In the genomic region with DNA sequence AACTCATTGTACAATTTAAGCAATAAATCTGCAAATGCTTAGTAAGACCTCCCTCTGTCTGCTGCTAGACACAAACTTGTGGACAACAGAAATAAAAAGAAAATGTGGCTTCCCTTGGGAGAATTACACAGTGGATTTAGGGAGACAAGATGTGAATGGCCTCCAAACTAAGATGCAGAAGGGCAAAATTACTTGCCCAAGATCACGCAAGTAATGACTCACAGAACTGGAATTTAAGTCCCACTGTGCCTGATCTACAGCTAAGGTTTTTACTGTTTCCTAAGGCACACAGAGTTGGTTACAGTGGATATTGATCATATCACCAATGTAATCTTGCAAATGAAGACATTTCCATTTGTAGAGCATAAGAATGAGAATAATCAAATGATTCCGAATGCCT, we compare ENCODE assay signal across 20 cellular contexts.
"Had no signal": no experiment of that assay in that cellular context is flagged by ENCODE, and none has a peak within 500 bp of the region (broad histone marks: within the 10 kb centered on the region; RNA-seq: fewer than 3 reads in every experiment).

No MANE protein-coding gene starts in this region.

- H3K79me2 ChIP-seq: hepatocyte had no signal

- H3K4me3 ChIP-seq: body of pancreas, hepatocyte, lung, transverse colon had no signal

- H3K4me1 ChIP-seq: body of pancreas, foreskin keratinocyte, transverse colon had no signal

- H2AFZ ChIP-seq: hepatocyte had no signal

- H3K9me3 ChIP-seq: body of pancreas, transverse colon had no signal

- H3K36me3 ChIP-seq: transverse colon had no signal

- H3K27ac ChIP-seq: body of pancreas, epithelial cell of prostate, foreskin keratinocyte, hepatocyte, transverse colon had no signal

- DNase-seq: activated CD4-positive, alpha-beta memory T cell treated with anti-CD3 and anti-CD28 coated beads, Interleukin-2, amount 10 ng/mL, durations not matched to agents 7 days and 5 days; activated CD4-positive, alpha-beta T cell treated with anti-CD3 and anti-CD28 coated beads for 4 hours; activated CD8-positive, alpha-beta memory T cell treated with anti-CD3 and anti-CD28 coated beads, Interleukin-2, amount 10 ng/mL, durations not matched to agents 7 days and 5 days; activated naive CD4-positive, alpha-beta T cell treated with Interleukin-2 at 50 U/mL for 16 hours; activated naive CD8-positive, alpha-beta T cell treated with anti-CD3 and anti-CD28 coated beads, Interleukin-2, amount 10 ng/mL, durations not matched to agents 7 days and 5 days; amygdala; body of pancreas; caudate nucleus; foreskin keratinocyte; islet precursor cell; midbrain; nephron progenitor cell; nucleus accumbens; retina; stimulated activated CD4-positive, alpha-beta T cell treated with anti-CD3 and anti-CD28 coated beads, Interleukin-2, amount 100 ng/mL, for 24 hours; stimulated activated naive CD8-positive, alpha-beta T cell treated with anti-CD3 and anti-CD28 coated beads, Interleukin-15, Interleukin-2, amounts not matched to agents 100 U/mL and 50 U/mL, for 24 hours; transverse colon had no signal

- H3K4me2 ChIP-seq: hepatocyte had no signal

- H3K27me3 ChIP-seq: body of pancreas, foreskin keratinocyte, hepatocyte, transverse colon had no signal
